14 cellular contexts compared by ENCODE assay signal in the genomic region with DNA sequence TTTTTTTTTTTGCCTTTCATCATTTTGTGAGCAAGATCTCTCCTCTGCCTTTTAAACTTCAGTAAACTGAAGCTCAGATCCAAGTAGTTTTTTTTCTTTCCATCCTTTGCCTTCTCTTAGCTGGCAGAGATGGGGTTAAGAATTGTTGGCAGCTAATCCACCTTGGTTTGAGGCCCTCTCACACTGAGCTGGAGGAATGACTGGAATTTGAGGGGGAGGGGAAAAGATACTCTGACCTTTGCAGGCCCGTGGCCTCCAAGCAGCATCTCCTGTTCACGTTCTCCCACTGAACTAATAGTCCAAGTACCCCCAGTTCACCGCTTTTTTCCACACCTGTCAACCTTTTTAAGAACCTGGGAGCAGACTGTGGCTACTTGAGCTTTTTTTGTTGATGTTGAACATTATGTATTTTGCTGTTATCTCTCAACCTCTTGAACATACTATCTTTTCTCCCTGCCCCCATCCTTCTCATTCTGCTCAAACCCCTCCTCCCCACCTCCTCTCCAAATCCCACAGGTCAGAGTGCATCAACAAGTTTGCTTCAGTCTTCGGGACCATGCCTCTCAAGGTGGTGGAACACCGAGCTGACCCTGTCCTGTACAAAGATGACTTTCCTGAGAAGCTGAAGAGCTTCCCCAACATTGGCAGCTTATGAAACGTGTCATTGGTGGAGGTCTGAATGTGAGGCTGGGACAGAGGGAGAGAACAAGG.
DNase-seq lines count a peak whose midpoint lies in the region; ATAC-seq and TF ChIP-seq lines count a peak whose summit lies in the region.
"Had no signal": no experiment of that assay in that cellular context is flagged by ENCODE, and none has a peak within 500 bp of the region (broad histone marks: within the 10 kb centered on the region; RNA-seq: fewer than 3 reads in every experiment).

No MANE protein-coding gene starts in this region.

- H3K27ac ChIP-seq in trophoblast cell (ENCODE audit: low read depth, low read length) = peak overlapping the region; percentile 2

- no peak for ATAC-seq in HG02759 (IDR thresholded peaks at IDR 0.05; ENCODE audit: unreplicated experiment)

- H3K4me3 ChIP-seq in fibroblast of villous mesenchyme (ENCODE audit: low read depth, low read length) (no peak overlapping the region), trophoblast cell (ENCODE audit: low read depth, low read length) (no peak overlapping the region)

- H3K9ac ChIP-seq in trophoblast cell (ENCODE audit: low read length) = no peak overlapping the region

- H2AK5ac ChIP-seq in trophoblast cell (ENCODE audit: low read length) = peak overlapping the region; percentile 4

- H3K9me3 Mint-ChIP-seq in activated naive CD8-positive, alpha-beta T cell treated with anti-CD3 and anti-CD28 coated beads for 36 hours = no peaks in the 10 kb centered on the region
- H3K9me3 Mint-ChIP-seq: IgD-negative memory B cell had no signal

- H3K36me3 Mint-ChIP-seq in activated naive CD8-positive, alpha-beta T cell treated with anti-CD3 and anti-CD28 coated beads for 36 hours = peaks cover 22% of the 10 kb centered on the region

- peak overlapping the region; percentile 2 for H2BK120ac ChIP-seq in trophoblast cell (ENCODE audit: insufficient read depth, low read length, poor library complexity)

- no peak overlapping the region for H3K4ac ChIP-seq in trophoblast cell (ENCODE audit: low read depth, low read length)

- peak overlapping the region; percentile 67 for H4K91ac ChIP-seq in trophoblast cell (ENCODE audit: low read depth, low read length)

- no peak for TF ChIP-seq CTCF in fibroblast of villous mesenchyme (IDR thresholded peaks at IDR 0.05; ENCODE audit: insufficient read depth, low read depth, low read length)

- H3K9me3 ChIP-seq in trophoblast cell (ENCODE audit: insufficient read depth, low read depth, low read length) = no peaks in the 10 kb centered on the region

- peak overlapping the region; percentile 21 for H2AFZ ChIP-seq in trophoblast cell (ENCODE audit: insufficient read depth, low read length, poor library complexity)

- H3K4me1 Mint-ChIP-seq in activated naive CD8-positive, alpha-beta T cell treated with anti-CD3 and anti-CD28 coated beads for 36 hours = no peaks in the 10 kb centered on the region
- H3K4me1 Mint-ChIP-seq: IgD-negative memory B cell had no signal

- H3K4me1 ChIP-seq in trophoblast cell (ENCODE audit: control insufficient read depth in 1 of 2, insufficient read depth in 2 of 2, low read length in 2 of 2) = peaks cover 15 to 19% of the 10 kb centered on the region in 2 experiments

- no peak overlapping the region for H4K8ac ChIP-seq in trophoblast cell (ENCODE audit: low read depth, low read length)

- WGBS in trophoblast cell (ENCODE audit: extremely low coverage, insufficient coverage, insufficient read length) = no CpG with 5 or more reads among the region's 6 CpGs

- H3K36me3 ChIP-seq in trophoblast cell (ENCODE audit: control insufficient read depth in 1 of 2, insufficient read depth in 2 of 2, low read length in 2 of 2) = no peaks in the 10 kb centered on the region

- peaks cover 2% of the 10 kb centered on the region for H3K79me2 ChIP-seq in trophoblast cell (ENCODE audit: control insufficient read depth, insufficient read depth, low read length, poor library complexity)

- peak overlapping the region; percentile 8 for H2BK5ac ChIP-seq in trophoblast cell (ENCODE audit: low read depth, low read length, poor library complexity)

- H3K4me3 Mint-ChIP-seq in activated naive CD8-positive, alpha-beta T cell treated with anti-CD3 and anti-CD28 coated beads for 36 hours = no peak overlapping the region

- in situ Hi-C loops in SK-MEL-5 (cut with HindIII; ENCODE audit: low pct_unique_long_range_greater_than_20kb, low sequenced_read_pairs) = no loop called here

- no peak overlapping the region for H3K27ac Mint-ChIP-seq in activated naive CD8-positive, alpha-beta T cell treated with anti-CD3 and anti-CD28 coated beads for 36 hours
- H3K27ac Mint-ChIP-seq: IgD-negative memory B cell had no signal

- peak overlapping the region; percentile 37 for H3K4me2 ChIP-seq in trophoblast cell (ENCODE audit: low read length)

- DNase-seq in H4 (ENCODE audit: low spot score) (peak; percentile 39), SK-MEL-5 (ENCODE audit: low read depth, low spot score) (peak; percentile 22), fibroblast of villous mesenchyme (ENCODE audit: low read depth) (peak; percentile 36), trophoblast cell (no peak), activated T-cell treated with anti-CD3 and anti-CD28 coated beads for 4 hours (no peak), RPMI8226 (no peak)
- no peak for DNase-seq in activated naive CD8-positive, alpha-beta T cell treated with anti-CD3 and anti-CD28 coated beads for 36 hours
- DNase-seq: activated CD8-positive, alpha-beta memory T cell treated with anti-CD3 and anti-CD28 coated beads, Interleukin-2, amount 50 U/mL, for 48 hours; DMS79; NCI-H446 treated with DMSO at 0.1 percent for 48 hours; small intestine; stimulated activated naive CD4-positive, alpha-beta T cell treated with Interleukin-2 at 50 U/mL for 16 hours had no signal

- peak overlapping the region; percentile 67 for H3K18ac ChIP-seq in trophoblast cell (ENCODE audit: low read length)

- no peak overlapping the region for H4K12ac ChIP-seq in trophoblast cell (ENCODE audit: low read depth, low read length)

- H3K23ac ChIP-seq in trophoblast cell (ENCODE audit: low read length) = no peak overlapping the region

- H3K14ac ChIP-seq in trophoblast cell (ENCODE audit: low read length) = peak overlapping the region; percentile 21

- no peaks in the 10 kb centered on the region for H3K27me3 ChIP-seq in trophoblast cell (ENCODE audit: insufficient read depth, low read length)

- H2BK12ac ChIP-seq in trophoblast cell (ENCODE audit: low read length) = peak overlapping the region; percentile 5

- H3K79me1 ChIP-seq in trophoblast cell (ENCODE audit: low read length) = peaks cover 6% of the 10 kb centered on the region

- H3K27me3 Mint-ChIP-seq in activated naive CD8-positive, alpha-beta T cell treated with anti-CD3 and anti-CD28 coated beads for 36 hours = no peaks in the 10 kb centered on the region
- H3K27me3 Mint-ChIP-seq: IgD-negative memory B cell had no signal

Comparison
In these comparisons a context has a peak if more than half of its experiments do, and no peak if none do; other contexts are left out.
1. DNase-seq: peak in H4 (single experiment), SK-MEL-5 (single experiment) and fibroblast of villous mesenchyme (single experiment); none in trophoblast cell (0 of 2), activated T-cell treated with anti-CD3 and anti-CD28 coated beads for 4 hours (single experiment), activated naive CD8-positive, alpha-beta T cell treated with anti-CD3 and anti-CD28 coated beads for 36 hours (single experiment) and RPMI8226 (single experiment).